In genomic region chr17:78967782-78968362, GRCh38 we compare ENCODE assay signal across 1 cellular context.
TF ChIP-seq lines count a peak whose summit lies in the region.

No MANE protein-coding gene starts in this region.

TF ChIP-seq in H1, 55 proteins besides CTCF, POLR2A, EP300 and RAD21:
- no peak for TF ChIP-seq MAFK (IDR thresholded peaks at IDR 0.05; ENCODE audit: low read depth, low read length)
